ENCODE assay signal across 37 cellular contexts in the genomic region with DNA sequence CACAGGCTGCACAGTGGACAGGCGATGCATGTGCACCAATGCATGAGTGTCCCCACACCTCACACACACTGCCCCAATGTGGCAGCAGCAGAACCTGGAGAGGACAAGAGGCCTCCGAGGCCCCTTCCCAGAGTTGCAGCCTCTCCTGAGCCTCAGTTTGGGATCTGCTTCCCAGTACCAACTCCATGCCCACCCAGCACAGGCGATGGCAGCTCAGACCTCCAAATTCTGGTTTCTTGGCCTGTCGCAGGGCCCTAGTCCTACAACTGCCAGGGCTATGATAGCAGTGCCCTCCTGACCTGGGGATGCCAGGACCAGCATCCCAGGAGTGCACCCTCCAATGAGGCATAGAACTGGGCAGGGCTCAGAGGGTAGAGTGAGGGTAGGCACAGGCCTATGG.
"Had no signal": no experiment of that assay in that cellular context is flagged by ENCODE, and none has a peak within 500 bp of the region (broad histone marks: within the 10 kb centered on the region; RNA-seq: fewer than 3 reads in every experiment).

No MANE protein-coding gene starts in this region.

- H3K36me3 ChIP-seq: cardiac muscle cell had no signal

- H3K4me3 Mint-ChIP-seq: activated B cell treated with CpG ODN at 0.5 μM for 24 hours; activated CD4-positive, alpha-beta memory T cell treated with anti-CD3 and anti-CD28 coated beads for 36 hours; activated CD4-positive, alpha-beta T cell treated with anti-CD3 and anti-CD28 coated beads, Interleukin-2, amount 10 ng/mL, durations not matched to agents 24 days and 14 days; activated CD8-positive, alpha-beta T cell treated with anti-CD3 and anti-CD28 coated beads for 36 hours; activated naive CD4-positive, alpha-beta T cell treated with anti-CD3 and anti-CD28 coated beads, Interleukin-2, amount 10 ng/mL, durations not matched to agents 7 days and 5 days; activated naive CD4-positive, alpha-beta T cell treated with anti-CD3 and anti-CD28 coated beads, Interleukin-2, amount 50 U/mL, for 24 hours; activated naive CD8-positive, alpha-beta T cell; activated naive CD8-positive, alpha-beta T cell treated with anti-CD3 and anti-CD28 coated beads, Interleukin-2, amount 10 ng/mL, durations not matched to agents 7 days and 5 days; activated naive CD8-positive, alpha-beta T cell treated with anti-CD3 and anti-CD28 coated beads, Interleukin-2, amount 50 U/mL, for 24 hours; activated T-cell treated with anti-CD3 and anti-CD28 coated beads, Interleukin-2, amount 50 U/mL, for 4 hours; activated T-cell treated with anti-CD3 and anti-CD28 coated beads, Interleukin-2, amount 50 U/mL, for 72 hours; activated T-helper 1 cell treated with anti-CD3 and anti-CD28 coated beads, Interleukin-12 subunit alpha, Interleukin-12 subunit beta, Interleukin-2, Interleukin-4 antibody, amounts not matched to agents 30 ng/mL and 10 ng/mL and 1 ng/mL, durations not matched to agents 14 hours and 24 hours and 36 hours; brain; central memory CD8-positive, alpha-beta T cell; T-helper 1 cell treated with Interleukin-12 subunit alpha and Interleukin-12 subunit beta and Interleukin-4 antibody, amounts not matched to agents 30 μg/mL and 1 μg/mL, for 36 hours; T-helper 2 cell treated with Interferon-gamma antibody and Interleukin-4, amounts not matched to agents 5 μg/mL and 100 μg/mL, for 36 hours had no signal

- H3K4me1 ChIP-seq: ascending aorta had no signal

- DNase-seq: activated B cell treated with CpG ODN at 0.5 μM for 24 hours; activated CD4-positive, alpha-beta memory T cell treated with anti-CD3 and anti-CD28 coated beads for 36 hours; activated CD4-positive, alpha-beta T cell treated with anti-CD3 and anti-CD28 coated beads for 4 hours; activated CD4-positive, alpha-beta T cell treated with anti-CD3 and anti-CD28 coated beads, Interleukin-2, amount 10 ng/mL, durations not matched to agents 24 days and 14 days; activated CD4-positive, alpha-beta T cell treated with anti-CD3 and anti-CD28 coated beads, Interleukin-2, amount 50 U/mL, for 1 hour; activated CD4-positive, alpha-beta T cell treated with anti-CD3 and anti-CD28 coated beads, Interleukin-2, amount 50 U/mL, for 4 hours; activated CD4-positive, CD25-positive, alpha-beta regulatory T cell treated with anti-CD3 and anti-CD28 coated beads, Interleukin-2, amount 50 U/mL, for 72 hours; activated CD8-positive, alpha-beta memory T cell treated with anti-CD3 and anti-CD28 coated beads, Interleukin-2, amount 50 U/mL, for 4 hours; activated CD8-positive, alpha-beta T cell treated with anti-CD3 and anti-CD28 coated beads for 36 hours; activated effector memory CD4-positive, alpha-beta T cell treated with Interleukin-2 at 50 U/mL for 16 hours; activated gamma-delta T cell; activated naive CD4-positive, alpha-beta T cell treated with anti-CD3 and anti-CD28 coated beads, Interleukin-2, amount 10 ng/mL, durations not matched to agents 7 days and 5 days; activated naive CD4-positive, alpha-beta T cell treated with Interleukin-2 at 50 U/mL for 16 hours; activated naive CD8-positive, alpha-beta T cell treated with anti-CD3 and anti-CD28 coated beads, Interleukin-2, amount 10 ng/mL, durations not matched to agents 7 days and 5 days; activated naive CD8-positive, alpha-beta T cell treated with anti-CD3 and anti-CD28 coated beads, Interleukin-2, amount 50 U/mL, for 24 hours; activated T-cell treated with anti-CD3 and anti-CD28 coated beads for 4 hours; activated T-cell treated with anti-CD3 and anti-CD28 coated beads, Interleukin-2, amount 50 U/mL, for 1 hour; activated T-cell treated with anti-CD3 and anti-CD28 coated beads, Interleukin-2, amount 50 U/mL, for 4 hours; activated T-cell treated with anti-CD3 and anti-CD28 coated beads, Interleukin-2, amount 50 U/mL, for 72 hours; amygdala; anterior cingulate cortex; caudate nucleus; SW 1271; T-helper 1 cell; T-helper 2 cell; T-helper 9 cell had no signal

- H3K27me3 ChIP-seq: ascending aorta, cardiac muscle cell had no signal

- H3K36me3 Mint-ChIP-seq: activated CD4-positive, alpha-beta memory T cell treated with anti-CD3 and anti-CD28 coated beads for 36 hours; activated naive CD4-positive, alpha-beta T cell treated with anti-CD3 and anti-CD28 coated beads, Interleukin-2, amount 10 ng/mL, durations not matched to agents 7 days and 5 days; activated naive CD4-positive, alpha-beta T cell treated with anti-CD3 and anti-CD28 coated beads, Interleukin-2, amount 50 U/mL, for 24 hours; activated naive CD8-positive, alpha-beta T cell; activated naive CD8-positive, alpha-beta T cell treated with anti-CD3 and anti-CD28 coated beads, Interleukin-2, amount 10 ng/mL, durations not matched to agents 7 days and 5 days had no signal

- H3K27me3 Mint-ChIP-seq: activated B cell treated with CpG ODN at 0.5 μM for 24 hours; activated CD4-positive, alpha-beta memory T cell treated with anti-CD3 and anti-CD28 coated beads for 36 hours; activated CD4-positive, alpha-beta T cell treated with anti-CD3 and anti-CD28 coated beads, Interleukin-2, amount 10 ng/mL, durations not matched to agents 24 days and 14 days; activated CD8-positive, alpha-beta T cell treated with anti-CD3 and anti-CD28 coated beads for 36 hours; activated naive CD4-positive, alpha-beta T cell treated with anti-CD3 and anti-CD28 coated beads, Interleukin-2, amount 50 U/mL, for 24 hours; activated naive CD8-positive, alpha-beta T cell; activated naive CD8-positive, alpha-beta T cell treated with anti-CD3 and anti-CD28 coated beads, Interleukin-2, amount 10 ng/mL, durations not matched to agents 7 days and 5 days; activated naive CD8-positive, alpha-beta T cell treated with anti-CD3 and anti-CD28 coated beads, Interleukin-2, amount 50 U/mL, for 24 hours; brain had no signal

- H3K9me3 Mint-ChIP-seq: activated B cell treated with CpG ODN at 0.5 μM for 24 hours; activated CD4-positive, alpha-beta memory T cell treated with anti-CD3 and anti-CD28 coated beads for 36 hours; activated CD4-positive, alpha-beta T cell treated with anti-CD3 and anti-CD28 coated beads, Interleukin-2, amount 10 ng/mL, durations not matched to agents 24 days and 14 days; activated CD8-positive, alpha-beta T cell treated with anti-CD3 and anti-CD28 coated beads for 36 hours; activated naive CD4-positive, alpha-beta T cell treated with anti-CD3 and anti-CD28 coated beads, Interleukin-2, amount 10 ng/mL, durations not matched to agents 7 days and 5 days; activated naive CD4-positive, alpha-beta T cell treated with anti-CD3 and anti-CD28 coated beads, Interleukin-2, amount 50 U/mL, for 24 hours; activated naive CD8-positive, alpha-beta T cell treated with anti-CD3 and anti-CD28 coated beads, Interleukin-2, amount 10 ng/mL, durations not matched to agents 7 days and 5 days; activated naive CD8-positive, alpha-beta T cell treated with anti-CD3 and anti-CD28 coated beads, Interleukin-2, amount 50 U/mL, for 24 hours; activated T-cell treated with anti-CD3 and anti-CD28 coated beads, Interleukin-2, amount 50 U/mL, for 4 hours; activated T-cell treated with anti-CD3 and anti-CD28 coated beads, Interleukin-2, amount 50 U/mL, for 72 hours; activated T-helper 1 cell treated with anti-CD3 and anti-CD28 coated beads, Interleukin-12 subunit alpha, Interleukin-12 subunit beta, Interleukin-2, Interleukin-4 antibody, amounts not matched to agents 30 ng/mL and 10 ng/mL and 1 ng/mL, durations not matched to agents 14 hours and 24 hours and 36 hours; activated T-helper 2 cell treated with anti-CD3 and anti-CD28 coated beads, Interferon-gamma antibody, Interleukin-2, Interleukin-4, amounts not matched to agents 10 μg/mL and 5 μg/mL and 100 μg/mL, durations not matched to agents 14 hours and 24 hours and 36 hours; brain; central memory CD8-positive, alpha-beta T cell; T-helper 1 cell treated with Interleukin-12 subunit alpha and Interleukin-12 subunit beta and Interleukin-4 antibody, amounts not matched to agents 30 μg/mL and 1 μg/mL, for 36 hours; T-helper 2 cell treated with Interferon-gamma antibody and Interleukin-4, amounts not matched to agents 5 μg/mL and 100 μg/mL, for 36 hours had no signal

- H3K9me3 ChIP-seq: ascending aorta had no signal

- H3K27ac Mint-ChIP-seq: activated B cell treated with CpG ODN at 0.5 μM for 24 hours; activated CD4-positive, alpha-beta memory T cell treated with anti-CD3 and anti-CD28 coated beads for 36 hours; activated CD4-positive, alpha-beta T cell treated with anti-CD3 and anti-CD28 coated beads, Interleukin-2, amount 10 ng/mL, durations not matched to agents 24 days and 14 days; activated CD8-positive, alpha-beta T cell treated with anti-CD3 and anti-CD28 coated beads for 36 hours; activated naive CD4-positive, alpha-beta T cell treated with anti-CD3 and anti-CD28 coated beads, Interleukin-2, amount 10 ng/mL, durations not matched to agents 7 days and 5 days; activated naive CD4-positive, alpha-beta T cell treated with anti-CD3 and anti-CD28 coated beads, Interleukin-2, amount 50 U/mL, for 24 hours; activated naive CD8-positive, alpha-beta T cell; activated naive CD8-positive, alpha-beta T cell treated with anti-CD3 and anti-CD28 coated beads, Interleukin-2, amount 10 ng/mL, durations not matched to agents 7 days and 5 days; activated naive CD8-positive, alpha-beta T cell treated with anti-CD3 and anti-CD28 coated beads, Interleukin-2, amount 50 U/mL, for 24 hours; activated T-cell treated with anti-CD3 and anti-CD28 coated beads, Interleukin-2, amount 50 U/mL, for 72 hours; activated T-helper 1 cell treated with anti-CD3 and anti-CD28 coated beads, Interleukin-12 subunit alpha, Interleukin-12 subunit beta, Interleukin-2, Interleukin-4 antibody, amounts not matched to agents 30 ng/mL and 10 ng/mL and 1 ng/mL, durations not matched to agents 14 hours and 24 hours and 36 hours; brain; T-helper 1 cell treated with Interleukin-12 subunit alpha and Interleukin-12 subunit beta and Interleukin-4 antibody, amounts not matched to agents 30 μg/mL and 1 μg/mL, for 36 hours; T-helper 2 cell treated with Interferon-gamma antibody and Interleukin-4, amounts not matched to agents 5 μg/mL and 100 μg/mL, for 36 hours had no signal

- H3K4me3 ChIP-seq: ascending aorta, cardiac muscle cell had no signal

- H3K4me1 Mint-ChIP-seq: activated B cell treated with CpG ODN at 0.5 μM for 24 hours; brain; central memory CD8-positive, alpha-beta T cell had no signal

- ATAC-seq: activated CD8-positive, alpha-beta T cell treated with anti-CD3 and anti-CD28 coated beads for 36 hours; activated naive CD8-positive, alpha-beta T cell treated with anti-CD3 and anti-CD28 coated beads, Interleukin-2, amount 50 U/mL, for 24 hours; activated T-cell treated with anti-CD3 and anti-CD28 coated beads, Interleukin-2, amount 50 U/mL, for 4 hours; activated T-cell treated with anti-CD3 and anti-CD28 coated beads, Interleukin-2, amount 50 U/mL, for 72 hours had no signal

- H3K27ac ChIP-seq: ascending aorta, cardiac muscle cell, VCaP had no signal
